ENCODE assay signal across 1 cellular context in the genomic region with DNA sequence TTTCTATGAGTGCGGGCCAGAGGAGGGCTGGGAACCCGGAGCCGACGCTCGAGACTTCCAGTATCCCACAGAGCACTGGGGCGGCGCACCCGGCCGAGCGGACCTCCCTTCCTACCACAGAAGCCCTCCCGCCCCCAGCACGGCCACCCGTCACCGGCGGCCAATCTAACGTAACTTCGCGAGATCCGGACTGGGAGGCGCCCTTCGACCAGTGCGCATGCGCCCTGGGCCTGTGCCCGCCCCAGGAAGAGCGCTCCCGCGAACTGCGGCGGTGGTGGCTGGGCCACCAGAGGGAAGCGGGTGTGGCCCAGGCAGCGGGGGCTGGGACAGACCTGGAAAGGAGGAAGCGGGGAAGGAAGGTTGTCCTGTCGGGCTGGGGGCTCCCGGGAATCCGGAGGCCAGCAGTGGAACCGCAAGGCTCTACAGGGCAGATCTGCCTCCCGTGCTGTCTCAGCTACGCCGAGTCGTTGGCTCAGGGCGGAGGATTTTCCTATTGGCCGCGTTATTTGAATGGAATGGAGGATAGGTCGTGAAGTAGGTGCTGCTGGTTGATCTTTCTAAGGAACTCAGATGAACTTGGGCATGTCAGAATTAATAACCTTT.
TF ChIP-seq lines count a peak whose summit lies in the region.

A gene (minus strand): TSS at position 77 of the 603 bp plus-strand sequence. CDS start 166 bp downstream, outside the sequence.

TF ChIP-seq in K562, 482 proteins besides CTCF, POLR2A, EP300 and RAD21 (continued from another document and continues in another):
- no peak for TF ChIP-seq MAFK (IDR thresholded peaks at IDR 0.05; ENCODE audit: low read length)
- TF ChIP-seq, protein P1, sequence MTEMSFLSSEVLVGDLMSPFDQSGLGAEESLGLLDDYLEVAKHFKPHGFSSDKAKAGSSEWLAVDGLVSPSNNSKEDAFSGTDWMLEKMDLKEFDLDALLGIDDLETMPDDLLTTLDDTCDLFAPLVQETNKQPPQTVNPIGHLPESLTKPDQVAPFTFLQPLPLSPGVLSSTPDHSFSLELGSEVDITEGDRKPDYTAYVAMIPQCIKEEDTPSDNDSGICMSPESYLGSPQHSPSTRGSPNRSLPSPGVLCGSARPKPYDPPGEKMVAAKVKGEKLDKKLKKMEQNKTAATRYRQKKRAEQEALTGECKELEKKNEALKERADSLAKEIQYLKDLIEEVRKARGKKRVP (CRISPR knock-in tag; IDR thresholded peaks at IDR 0.05), result no peak
- TF ChIP-seq FOXM1 (IDR thresholded peaks at IDR 0.05; ENCODE audit: low read depth), result peak; percentile 75
- TF ChIP-seq FOXM1 (CRISPR knock-in tag; IDR thresholded peaks at IDR 0.05; ENCODE audit: low read depth), result no peak
- peak; percentile 56 for TF ChIP-seq SETDB1 (IDR thresholded peaks at IDR 0.05; ENCODE audit: low read length)
- peak; percentile 68 for TF ChIP-seq CREB1 (IDR thresholded peaks at IDR 0.05)
- 0 out of 2 replicates have a peak, but pooled peaks have one; percentile 60 for TF ChIP-seq CREB1 (CRISPR knock-in tag; IDR thresholded peaks at IDR 0.05)
- TF ChIP-seq TCF7L2 (IDR thresholded peaks at IDR 0.05; ENCODE audit: low read depth, low read length), result no peak
- no peak for TF ChIP-seq ZEB2 (IDR thresholded peaks at IDR 0.05)
- TF ChIP-seq, protein P2, sequence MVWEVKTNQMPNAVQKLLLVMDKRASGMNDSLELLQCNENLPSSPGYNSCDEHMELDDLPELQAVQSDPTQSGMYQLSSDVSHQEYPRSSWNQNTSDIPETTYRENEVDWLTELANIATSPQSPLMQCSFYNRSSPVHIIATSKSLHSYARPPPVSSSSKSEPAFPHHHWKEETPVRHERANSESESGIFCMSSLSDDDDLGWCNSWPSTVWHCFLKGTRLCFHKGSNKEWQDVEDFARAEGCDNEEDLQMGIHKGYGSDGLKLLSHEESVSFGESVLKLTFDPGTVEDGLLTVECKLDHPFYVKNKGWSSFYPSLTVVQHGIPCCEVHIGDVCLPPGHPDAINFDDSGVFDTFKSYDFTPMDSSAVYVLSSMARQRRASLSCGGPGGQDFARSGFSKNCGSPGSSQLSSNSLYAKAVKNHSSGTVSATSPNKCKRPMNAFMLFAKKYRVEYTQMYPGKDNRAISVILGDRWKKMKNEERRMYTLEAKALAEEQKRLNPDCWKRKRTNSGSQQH (CRISPR knock-in tag; IDR thresholded peaks at IDR 0.05), result no peak; the same call in 1 of the 2 replicates
- TF ChIP-seq, protein P3, sequence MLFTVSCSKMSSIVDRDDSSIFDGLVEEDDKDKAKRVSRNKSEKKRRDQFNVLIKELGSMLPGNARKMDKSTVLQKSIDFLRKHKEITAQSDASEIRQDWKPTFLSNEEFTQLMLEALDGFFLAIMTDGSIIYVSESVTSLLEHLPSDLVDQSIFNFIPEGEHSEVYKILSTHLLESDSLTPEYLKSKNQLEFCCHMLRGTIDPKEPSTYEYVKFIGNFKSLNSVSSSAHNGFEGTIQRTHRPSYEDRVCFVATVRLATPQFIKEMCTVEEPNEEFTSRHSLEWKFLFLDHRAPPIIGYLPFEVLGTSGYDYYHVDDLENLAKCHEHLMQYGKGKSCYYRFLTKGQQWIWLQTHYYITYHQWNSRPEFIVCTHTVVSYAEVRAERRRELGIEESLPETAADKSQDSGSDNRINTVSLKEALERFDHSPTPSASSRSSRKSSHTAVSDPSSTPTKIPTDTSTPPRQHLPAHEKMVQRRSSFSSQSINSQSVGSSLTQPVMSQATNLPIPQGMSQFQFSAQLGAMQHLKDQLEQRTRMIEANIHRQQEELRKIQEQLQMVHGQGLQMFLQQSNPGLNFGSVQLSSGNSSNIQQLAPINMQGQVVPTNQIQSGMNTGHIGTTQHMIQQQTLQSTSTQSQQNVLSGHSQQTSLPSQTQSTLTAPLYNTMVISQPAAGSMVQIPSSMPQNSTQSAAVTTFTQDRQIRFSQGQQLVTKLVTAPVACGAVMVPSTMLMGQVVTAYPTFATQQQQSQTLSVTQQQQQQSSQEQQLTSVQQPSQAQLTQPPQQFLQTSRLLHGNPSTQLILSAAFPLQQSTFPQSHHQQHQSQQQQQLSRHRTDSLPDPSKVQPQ (CRISPR knock-in tag; IDR thresholded peaks at IDR 0.05; ENCODE audit: borderline replicate concordance), result no peak
- no peak for TF ChIP-seq ZNF444 (CRISPR knock-in tag; IDR thresholded peaks at IDR 0.05)
- TF ChIP-seq, protein P4, sequence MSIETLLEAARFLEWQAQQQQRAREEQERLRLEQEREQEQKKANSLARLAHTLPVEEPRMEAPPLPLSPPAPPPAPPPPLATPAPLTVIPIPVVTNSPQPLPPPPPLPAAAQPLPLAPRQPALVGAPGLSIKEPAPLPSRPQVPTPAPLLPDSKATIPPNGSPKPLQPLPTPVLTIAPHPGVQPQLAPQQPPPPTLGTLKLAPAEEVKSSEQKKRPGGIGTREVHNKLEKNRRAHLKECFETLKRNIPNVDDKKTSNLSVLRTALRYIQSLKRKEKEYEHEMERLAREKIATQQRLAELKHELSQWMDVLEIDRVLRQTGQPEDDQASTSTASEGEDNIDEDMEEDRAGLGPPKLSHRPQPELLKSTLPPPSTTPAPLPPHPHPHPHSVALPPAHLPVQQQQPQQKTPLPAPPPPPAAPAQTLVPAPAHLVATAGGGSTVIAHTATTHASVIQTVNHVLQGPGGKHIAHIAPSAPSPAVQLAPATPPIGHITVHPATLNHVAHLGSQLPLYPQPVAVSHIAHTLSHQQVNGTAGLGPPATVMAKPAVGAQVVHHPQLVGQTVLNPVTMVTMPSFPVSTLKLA (conservative IDR thresholded peaks at IDR 0.05), result peak; percentile 31 to 73; a peak in 2 of 4 replicates
- TF ChIP-seq, protein P5, sequence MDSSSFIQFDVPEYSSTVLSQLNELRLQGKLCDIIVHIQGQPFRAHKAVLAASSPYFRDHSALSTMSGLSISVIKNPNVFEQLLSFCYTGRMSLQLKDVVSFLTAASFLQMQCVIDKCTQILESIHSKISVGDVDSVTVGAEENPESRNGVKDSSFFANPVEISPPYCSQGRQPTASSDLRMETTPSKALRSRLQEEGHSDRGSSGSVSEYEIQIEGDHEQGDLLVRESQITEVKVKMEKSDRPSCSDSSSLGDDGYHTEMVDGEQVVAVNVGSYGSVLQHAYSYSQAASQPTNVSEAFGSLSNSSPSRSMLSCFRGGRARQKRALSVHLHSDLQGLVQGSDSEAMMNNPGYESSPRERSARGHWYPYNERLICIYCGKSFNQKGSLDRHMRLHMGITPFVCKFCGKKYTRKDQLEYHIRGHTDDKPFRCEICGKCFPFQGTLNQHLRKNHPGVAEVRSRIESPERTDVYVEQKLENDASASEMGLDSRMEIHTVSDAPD (CRISPR knock-in tag; IDR thresholded peaks at IDR 0.05), result no peak
- TF ChIP-seq TGIF2 (CRISPR knock-in tag; IDR thresholded peaks at IDR 0.05), result no peak
- TF ChIP-seq SP1 (CRISPR knock-in tag; IDR thresholded peaks at IDR 0.05), result peak; percentile 61; the same call in 1 of the 2 replicates
- no peak for TF ChIP-seq XRCC4 (IDR thresholded peaks at IDR 0.05; ENCODE audit: extremely low read depth, insufficient read depth, insufficient read length)
- peak; percentile 53; the same call in 1 of the 2 replicates for TF ChIP-seq OTX1 (CRISPR knock-in tag; IDR thresholded peaks at IDR 0.05)
- TF ChIP-seq, protein P6, sequence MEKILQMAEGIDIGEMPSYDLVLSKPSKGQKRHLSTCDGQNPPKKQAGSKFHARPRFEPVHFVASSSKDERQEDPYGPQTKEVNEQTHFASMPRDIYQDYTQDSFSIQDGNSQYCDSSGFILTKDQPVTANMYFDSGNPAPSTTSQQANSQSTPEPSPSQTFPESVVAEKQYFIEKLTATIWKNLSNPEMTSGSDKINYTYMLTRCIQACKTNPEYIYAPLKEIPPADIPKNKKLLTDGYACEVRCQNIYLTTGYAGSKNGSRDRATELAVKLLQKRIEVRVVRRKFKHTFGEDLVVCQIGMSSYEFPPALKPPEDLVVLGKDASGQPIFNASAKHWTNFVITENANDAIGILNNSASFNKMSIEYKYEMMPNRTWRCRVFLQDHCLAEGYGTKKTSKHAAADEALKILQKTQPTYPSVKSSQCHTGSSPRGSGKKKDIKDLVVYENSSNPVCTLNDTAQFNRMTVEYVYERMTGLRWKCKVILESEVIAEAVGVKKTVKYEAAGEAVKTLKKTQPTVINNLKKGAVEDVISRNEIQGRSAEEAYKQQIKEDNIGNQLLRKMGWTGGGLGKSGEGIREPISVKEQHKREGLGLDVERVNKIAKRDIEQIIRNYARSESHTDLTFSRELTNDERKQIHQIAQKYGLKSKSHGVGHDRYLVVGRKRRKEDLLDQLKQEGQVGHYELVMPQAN (IDR thresholded peaks at IDR 0.05; ENCODE audit: borderline replicate concordance), result no peak
- no peak for TF ChIP-seq ZNF644 (tag; IDR thresholded peaks at IDR 0.05; ENCODE audit: low read depth)
- TF ChIP-seq MAFG (tag; conservative IDR thresholded peaks at IDR 0.05), result no peak
- TF ChIP-seq BRD4 (IDR thresholded peaks at IDR 0.05), result no peak
- peak; percentile 30; the same call in 1 of the 2 replicates for TF ChIP-seq HCFC1 (IDR thresholded peaks at IDR 0.05; ENCODE audit: low read depth, low read length)
- no peak for TF ChIP-seq HDAC2 (IDR thresholded peaks at IDR 0.05)
- no peak for TF ChIP-seq ADNP (tag; IDR thresholded peaks at IDR 0.05)
- no peak for TF ChIP-seq DIDO1 (tag; IDR thresholded peaks at IDR 0.05; ENCODE audit: low read depth)
- TF ChIP-seq BHLHE40 (IDR thresholded peaks at IDR 0.05; ENCODE audit: low read length), result peak; percentile 49
- TF ChIP-seq, protein P7, sequence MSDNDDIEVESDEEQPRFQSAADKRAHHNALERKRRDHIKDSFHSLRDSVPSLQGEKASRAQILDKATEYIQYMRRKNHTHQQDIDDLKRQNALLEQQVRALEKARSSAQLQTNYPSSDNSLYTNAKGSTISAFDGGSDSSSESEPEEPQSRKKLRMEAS (CRISPR knock-in tag; IDR thresholded peaks at IDR 0.05), result no peak
- no peak for TF ChIP-seq ZNF75A (CRISPR knock-in tag; IDR thresholded peaks at IDR 0.05)
- no peak for TF ChIP-seq ZNF696 (CRISPR knock-in tag; conservative IDR thresholded peaks at IDR 0.05)
- TF ChIP-seq, protein P8, sequence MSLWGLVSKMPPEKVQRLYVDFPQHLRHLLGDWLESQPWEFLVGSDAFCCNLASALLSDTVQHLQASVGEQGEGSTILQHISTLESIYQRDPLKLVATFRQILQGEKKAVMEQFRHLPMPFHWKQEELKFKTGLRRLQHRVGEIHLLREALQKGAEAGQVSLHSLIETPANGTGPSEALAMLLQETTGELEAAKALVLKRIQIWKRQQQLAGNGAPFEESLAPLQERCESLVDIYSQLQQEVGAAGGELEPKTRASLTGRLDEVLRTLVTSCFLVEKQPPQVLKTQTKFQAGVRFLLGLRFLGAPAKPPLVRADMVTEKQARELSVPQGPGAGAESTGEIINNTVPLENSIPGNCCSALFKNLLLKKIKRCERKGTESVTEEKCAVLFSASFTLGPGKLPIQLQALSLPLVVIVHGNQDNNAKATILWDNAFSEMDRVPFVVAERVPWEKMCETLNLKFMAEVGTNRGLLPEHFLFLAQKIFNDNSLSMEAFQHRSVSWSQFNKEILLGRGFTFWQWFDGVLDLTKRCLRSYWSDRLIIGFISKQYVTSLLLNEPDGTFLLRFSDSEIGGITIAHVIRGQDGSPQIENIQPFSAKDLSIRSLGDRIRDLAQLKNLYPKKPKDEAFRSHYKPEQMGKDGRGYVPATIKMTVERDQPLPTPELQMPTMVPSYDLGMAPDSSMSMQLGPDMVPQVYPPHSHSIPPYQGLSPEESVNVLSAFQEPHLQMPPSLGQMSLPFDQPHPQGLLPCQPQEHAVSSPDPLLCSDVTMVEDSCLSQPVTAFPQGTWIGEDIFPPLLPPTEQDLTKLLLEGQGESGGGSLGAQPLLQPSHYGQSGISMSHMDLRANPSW (CRISPR knock-in tag; IDR thresholded peaks at IDR 0.05), result no peak
- TF ChIP-seq NFIX (CRISPR knock-in tag; IDR thresholded peaks at IDR 0.05; ENCODE audit: low read depth), result no peak
- peak; percentile 81 for TF ChIP-seq CCNT2 (IDR thresholded peaks at IDR 0.05; ENCODE audit: borderline replicate concordance, extremely low read depth, insufficient read length, low read depth, low read length)
- TF ChIP-seq, protein P9, sequence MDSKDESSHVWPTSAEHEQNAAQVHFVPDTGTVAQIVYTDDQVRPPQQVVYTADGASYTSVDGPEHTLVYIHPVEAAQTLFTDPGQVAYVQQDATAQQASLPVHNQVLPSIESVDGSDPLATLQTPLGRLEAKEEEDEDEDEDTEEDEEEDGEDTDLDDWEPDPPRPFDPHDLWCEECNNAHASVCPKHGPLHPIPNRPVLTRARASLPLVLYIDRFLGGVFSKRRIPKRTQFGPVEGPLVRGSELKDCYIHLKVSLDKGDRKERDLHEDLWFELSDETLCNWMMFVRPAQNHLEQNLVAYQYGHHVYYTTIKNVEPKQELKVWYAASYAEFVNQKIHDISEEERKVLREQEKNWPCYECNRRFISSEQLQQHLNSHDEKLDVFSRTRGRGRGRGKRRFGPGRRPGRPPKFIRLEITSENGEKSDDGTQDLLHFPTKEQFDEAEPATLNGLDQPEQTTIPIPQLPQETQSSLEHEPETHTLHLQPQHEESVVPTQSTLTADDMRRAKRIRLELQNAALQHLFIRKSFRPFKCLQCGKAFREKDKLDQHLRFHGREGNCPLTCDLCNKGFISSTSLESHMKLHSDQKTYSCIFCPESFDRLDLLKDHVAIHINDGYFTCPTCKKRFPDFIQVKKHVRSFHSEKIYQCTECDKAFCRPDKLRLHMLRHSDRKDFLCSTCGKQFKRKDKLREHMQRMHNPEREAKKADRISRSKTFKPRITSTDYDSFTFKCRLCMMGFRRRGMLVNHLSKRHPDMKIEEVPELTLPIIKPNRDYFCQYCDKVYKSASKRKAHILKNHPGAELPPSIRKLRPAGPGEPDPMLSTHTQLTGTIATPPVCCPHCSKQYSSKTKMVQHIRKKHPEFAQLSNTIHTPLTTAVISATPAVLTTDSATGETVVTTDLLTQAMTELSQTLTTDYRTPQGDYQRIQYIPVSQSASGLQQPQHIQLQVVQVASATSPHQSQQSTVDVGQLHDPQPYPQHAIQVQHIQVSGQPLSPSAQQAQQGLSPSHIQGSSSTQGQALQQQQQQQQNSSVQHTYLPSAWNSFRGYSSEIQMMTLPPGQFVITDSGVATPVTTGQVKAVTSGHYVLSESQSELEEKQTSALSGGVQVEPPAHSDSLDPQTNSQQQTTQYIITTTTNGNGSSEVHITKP (IDR thresholded peaks at IDR 0.05; ENCODE audit: partially characterized antibody), result peak; percentile 3
- no peak for TF ChIP-seq NBN (IDR thresholded peaks at IDR 0.05; ENCODE audit: low read depth)
- TF ChIP-seq CHD2 (IDR thresholded peaks at IDR 0.05; ENCODE audit: low read depth, low read length), result peak; percentile 98
- TF ChIP-seq ZZZ3 (IDR thresholded peaks at IDR 0.05), result no peak
- TF ChIP-seq GABPB2 (CRISPR knock-in tag; conservative IDR thresholded peaks at IDR 0.05), result no peak
- TF ChIP-seq, protein P10, sequence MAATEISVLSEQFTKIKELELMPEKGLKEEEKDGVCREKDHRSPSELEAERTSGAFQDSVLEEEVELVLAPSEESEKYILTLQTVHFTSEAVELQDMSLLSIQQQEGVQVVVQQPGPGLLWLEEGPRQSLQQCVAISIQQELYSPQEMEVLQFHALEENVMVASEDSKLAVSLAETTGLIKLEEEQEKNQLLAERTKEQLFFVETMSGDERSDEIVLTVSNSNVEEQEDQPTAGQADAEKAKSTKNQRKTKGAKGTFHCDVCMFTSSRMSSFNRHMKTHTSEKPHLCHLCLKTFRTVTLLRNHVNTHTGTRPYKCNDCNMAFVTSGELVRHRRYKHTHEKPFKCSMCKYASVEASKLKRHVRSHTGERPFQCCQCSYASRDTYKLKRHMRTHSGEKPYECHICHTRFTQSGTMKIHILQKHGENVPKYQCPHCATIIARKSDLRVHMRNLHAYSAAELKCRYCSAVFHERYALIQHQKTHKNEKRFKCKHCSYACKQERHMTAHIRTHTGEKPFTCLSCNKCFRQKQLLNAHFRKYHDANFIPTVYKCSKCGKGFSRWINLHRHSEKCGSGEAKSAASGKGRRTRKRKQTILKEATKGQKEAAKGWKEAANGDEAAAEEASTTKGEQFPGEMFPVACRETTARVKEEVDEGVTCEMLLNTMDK (IDR thresholded peaks at IDR 0.05; ENCODE audit: borderline replicate concordance, insufficient read depth, low read depth, low read length, poor library complexity, severe bottlenecking), result no peak
- TF ChIP-seq ZNF436 (CRISPR knock-in tag; IDR thresholded peaks at IDR 0.05), result 0 out of 2 replicates have a peak, but pooled peaks have one; percentile 5
- no peak; the same call in 1 of the 2 replicates for TF ChIP-seq ZNF79 (CRISPR knock-in tag; IDR thresholded peaks at IDR 0.05; ENCODE audit: low read depth)
